Comparison of ENCODE assay signal across 1 cellular context in genomic region chr5:117955831-117956230, GRCh38.
TF ChIP-seq lines count a peak whose summit lies in the region.

No MANE protein-coding gene starts in this region.

TF ChIP-seq in GM23338, 12 proteins besides CTCF, POLR2A, EP300 and RAD21 (continued from another document):
- TF ChIP-seq ZNF462 (CRISPR knock-in tag; IDR thresholded peaks at IDR 0.05) (no peak), EZH2 (IDR thresholded peaks at IDR 0.05; ENCODE audit: low read depth, unreplicated experiment) (no peak), NANOG (IDR thresholded peaks at IDR 0.05; ENCODE audit: borderline replicate concordance) (no peak), EZH2phosphoT487 (IDR thresholded peaks at IDR 0.05; ENCODE audit: unreplicated experiment) (no peak), POLR2AphosphoS5 (IDR thresholded peaks at IDR 0.05; ENCODE audit: low read depth) (no peak)
